1 cellular context compared by ENCODE assay signal in genomic region chr19:39502640-39503417, GRCh38.
TF ChIP-seq lines count a peak whose summit lies in the region.

No MANE protein-coding gene starts in this region.

TF ChIP-seq in HepG2, 621 proteins besides CTCF, POLR2A, EP300 and RAD21 (continues in another document):
- TF ChIP-seq ZNF383 (CRISPR knock-in tag; IDR thresholded peaks at IDR 0.05; ENCODE audit: borderline replicate concordance): no peak
- TF ChIP-seq NCOA1 (CRISPR knock-in tag; IDR thresholded peaks at IDR 0.05): peak; percentile 65; the same call in 1 of the 2 replicates
- peak; percentile 99 for TF ChIP-seq HES4 (CRISPR knock-in tag; IDR thresholded peaks at IDR 0.05; ENCODE audit: borderline replicate concordance)
- TF ChIP-seq, protein P1, sequence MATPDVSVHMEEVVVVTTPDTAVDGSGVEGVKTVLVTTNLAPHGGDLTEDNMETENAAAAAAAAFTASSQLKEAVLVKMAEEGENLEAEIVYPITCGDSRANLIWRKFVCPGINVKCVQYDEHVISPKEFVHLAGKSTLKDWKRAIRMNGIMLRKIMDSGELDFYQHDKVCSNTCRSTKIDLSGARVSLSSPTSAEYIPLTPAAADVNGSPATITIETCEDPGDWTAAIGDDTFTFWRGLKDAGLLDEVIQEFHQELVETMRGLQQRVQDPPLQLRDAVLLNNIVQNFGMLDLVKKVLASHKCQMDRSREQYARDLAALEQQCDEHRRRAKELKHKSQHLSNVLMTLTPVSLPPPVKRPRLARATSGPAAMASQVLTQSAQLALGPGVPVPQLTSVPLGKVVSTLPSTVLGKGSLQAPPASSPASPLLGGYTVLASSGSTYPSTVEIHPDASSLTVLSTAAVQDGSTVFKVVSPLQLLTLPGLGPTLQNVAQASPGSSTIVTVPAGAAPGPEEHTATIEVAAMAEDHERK (CRISPR knock-in tag; IDR thresholded peaks at IDR 0.05; ENCODE audit: low read depth): no peak
- 0 out of 2 replicates have a peak, but pooled peaks have one; percentile 50 for TF ChIP-seq HOXA5 (CRISPR knock-in tag; IDR thresholded peaks at IDR 0.05)
- no peak for TF ChIP-seq ZNF282 (IDR thresholded peaks at IDR 0.05; ENCODE audit: partially characterized antibody)
- peak; percentile 99 for TF ChIP-seq TMF1 (CRISPR knock-in tag; IDR thresholded peaks at IDR 0.05; ENCODE audit: low read depth)
- TF ChIP-seq ZNF180 (CRISPR knock-in tag; IDR thresholded peaks at IDR 0.05; ENCODE audit: borderline replicate concordance, low read depth): no peak
- peak; percentile 93; the same call in 1 of the 2 replicates for TF ChIP-seq ZNF337 (CRISPR knock-in tag; IDR thresholded peaks at IDR 0.05; ENCODE audit: borderline replicate concordance, low read depth)
- TF ChIP-seq PCBP1 (IDR thresholded peaks at IDR 0.05; ENCODE audit: borderline replicate concordance, low read depth, low read length): no peak
- TF ChIP-seq STAT5B (CRISPR knock-in tag; IDR thresholded peaks at IDR 0.05): peak; percentile 92; the same call in 1 of the 2 replicates
- TF ChIP-seq JUND (CRISPR knock-in tag; IDR thresholded peaks at IDR 0.05): 0 out of 2 replicates have a peak, but pooled peaks have one; percentile 34
- no peak for TF ChIP-seq HCFC1 (IDR thresholded peaks at IDR 0.05; ENCODE audit: low read depth, low read length)
- TF ChIP-seq ZNF572 (CRISPR knock-in tag; IDR thresholded peaks at IDR 0.05): no peak
- TF ChIP-seq MTA3 (CRISPR knock-in tag; IDR thresholded peaks at IDR 0.05): no peak
- TF ChIP-seq, protein P2, sequence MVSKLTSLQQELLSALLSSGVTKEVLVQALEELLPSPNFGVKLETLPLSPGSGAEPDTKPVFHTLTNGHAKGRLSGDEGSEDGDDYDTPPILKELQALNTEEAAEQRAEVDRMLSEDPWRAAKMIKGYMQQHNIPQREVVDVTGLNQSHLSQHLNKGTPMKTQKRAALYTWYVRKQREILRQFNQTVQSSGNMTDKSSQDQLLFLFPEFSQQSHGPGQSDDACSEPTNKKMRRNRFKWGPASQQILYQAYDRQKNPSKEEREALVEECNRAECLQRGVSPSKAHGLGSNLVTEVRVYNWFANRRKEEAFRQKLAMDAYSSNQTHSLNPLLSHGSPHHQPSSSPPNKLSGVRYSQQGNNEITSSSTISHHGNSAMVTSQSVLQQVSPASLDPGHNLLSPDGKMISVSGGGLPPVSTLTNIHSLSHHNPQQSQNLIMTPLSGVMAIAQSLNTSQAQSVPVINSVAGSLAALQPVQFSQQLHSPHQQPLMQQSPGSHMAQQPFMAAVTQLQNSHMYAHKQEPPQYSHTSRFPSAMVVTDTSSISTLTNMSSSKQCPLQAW (CRISPR knock-in tag; IDR thresholded peaks at IDR 0.05): no peak
- TF ChIP-seq BCL6 (CRISPR knock-in tag; IDR thresholded peaks at IDR 0.05): peak; percentile 64; the same call in 1 of the 2 replicates
- TF ChIP-seq KLF13 (CRISPR knock-in tag; IDR thresholded peaks at IDR 0.05): no peak
- TF ChIP-seq ZNF563 (CRISPR knock-in tag; IDR thresholded peaks at IDR 0.05): peak; percentile 100
- peak; percentile 51 for TF ChIP-seq HNRNPLL (IDR thresholded peaks at IDR 0.05; ENCODE audit: low read depth, low read length, poor library complexity, severe bottlenecking)
- peak; percentile 100 for TF ChIP-seq ZNF451 (CRISPR knock-in tag; IDR thresholded peaks at IDR 0.05)
- TF ChIP-seq AGO2 (optimal IDR thresholded peaks at IDR 0.05; ENCODE audit: low read depth, low read length): no peak
- TF ChIP-seq DPF2 (CRISPR knock-in tag; IDR thresholded peaks at IDR 0.05; ENCODE audit: borderline replicate concordance, low read depth): no peak
- TF ChIP-seq ZNF891 (CRISPR knock-in tag; IDR thresholded peaks at IDR 0.05): peak; percentile 90
- TF ChIP-seq SP1 (IDR thresholded peaks at IDR 0.05): no peak
- peak; percentile 33; the same call in 1 of the 2 replicates for TF ChIP-seq SP1 (CRISPR knock-in tag; IDR thresholded peaks at IDR 0.05)
- TF ChIP-seq RXRA (CRISPR knock-in tag; IDR thresholded peaks at IDR 0.05): peak; percentile 48; the same call in 1 of the 2 replicates
- peak; percentile 96 for TF ChIP-seq ZNF251 (CRISPR knock-in tag; IDR thresholded peaks at IDR 0.05)
- peak; percentile 49; the same call in 1 of the 2 replicates for TF ChIP-seq FOXA3 (CRISPR knock-in tag; IDR thresholded peaks at IDR 0.05)
- no peak for TF ChIP-seq FOXK2 (IDR thresholded peaks at IDR 0.05)
- peak; percentile 91 for TF ChIP-seq ZNF280B (CRISPR knock-in tag; IDR thresholded peaks at IDR 0.05; ENCODE audit: borderline replicate concordance)
- no peak for TF ChIP-seq RBAK (CRISPR knock-in tag; IDR thresholded peaks at IDR 0.05)
- TF ChIP-seq ATF6 (CRISPR knock-in tag; conservative IDR thresholded peaks at IDR 0.05): 0 out of 2 replicates have a peak, but pooled peaks have one; percentile 52
- TF ChIP-seq ZNF883 (CRISPR knock-in tag; IDR thresholded peaks at IDR 0.05; ENCODE audit: not compliant biosample characterization): peak; percentile 100
- TF ChIP-seq, protein P3, sequence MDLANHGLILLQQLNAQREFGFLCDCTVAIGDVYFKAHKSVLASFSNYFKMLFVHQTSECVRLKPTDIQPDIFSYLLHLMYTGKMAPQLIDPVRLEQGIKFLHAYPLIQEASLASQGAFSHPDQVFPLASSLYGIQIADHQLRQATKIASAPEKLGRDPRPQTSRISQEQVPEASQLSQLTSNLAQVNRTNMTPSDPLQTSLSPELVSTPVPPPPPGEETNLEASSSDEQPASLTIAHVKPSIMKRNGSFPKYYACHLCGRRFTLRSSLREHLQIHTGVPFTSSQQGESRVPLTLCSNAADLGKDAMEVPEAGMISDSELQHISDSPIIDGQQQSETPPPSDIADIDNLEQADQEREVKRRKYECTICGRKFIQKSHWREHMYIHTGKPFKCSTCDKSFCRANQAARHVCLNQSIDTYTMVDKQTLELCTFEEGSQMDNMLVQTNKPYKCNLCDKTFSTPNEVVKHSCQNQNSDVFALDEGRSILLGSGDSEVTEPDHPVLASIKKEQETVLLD (CRISPR knock-in tag; IDR thresholded peaks at IDR 0.05; ENCODE audit: low read depth): peak; percentile 93
- peak; percentile 83; the same call in 1 of the 2 replicates for TF ChIP-seq ZNF510 (CRISPR knock-in tag; IDR thresholded peaks at IDR 0.05; ENCODE audit: low read depth)
- TF ChIP-seq TRIM24 (CRISPR knock-in tag; IDR thresholded peaks at IDR 0.05): no peak
- 0 out of 2 replicates have a peak, but pooled peaks have one; percentile 53 for TF ChIP-seq AFF4 (CRISPR knock-in tag; IDR thresholded peaks at IDR 0.05)
- TF ChIP-seq TOE1 (CRISPR knock-in tag; IDR thresholded peaks at IDR 0.05): peak; percentile 94; the same call in 1 of the 2 replicates
- TF ChIP-seq, protein P4, sequence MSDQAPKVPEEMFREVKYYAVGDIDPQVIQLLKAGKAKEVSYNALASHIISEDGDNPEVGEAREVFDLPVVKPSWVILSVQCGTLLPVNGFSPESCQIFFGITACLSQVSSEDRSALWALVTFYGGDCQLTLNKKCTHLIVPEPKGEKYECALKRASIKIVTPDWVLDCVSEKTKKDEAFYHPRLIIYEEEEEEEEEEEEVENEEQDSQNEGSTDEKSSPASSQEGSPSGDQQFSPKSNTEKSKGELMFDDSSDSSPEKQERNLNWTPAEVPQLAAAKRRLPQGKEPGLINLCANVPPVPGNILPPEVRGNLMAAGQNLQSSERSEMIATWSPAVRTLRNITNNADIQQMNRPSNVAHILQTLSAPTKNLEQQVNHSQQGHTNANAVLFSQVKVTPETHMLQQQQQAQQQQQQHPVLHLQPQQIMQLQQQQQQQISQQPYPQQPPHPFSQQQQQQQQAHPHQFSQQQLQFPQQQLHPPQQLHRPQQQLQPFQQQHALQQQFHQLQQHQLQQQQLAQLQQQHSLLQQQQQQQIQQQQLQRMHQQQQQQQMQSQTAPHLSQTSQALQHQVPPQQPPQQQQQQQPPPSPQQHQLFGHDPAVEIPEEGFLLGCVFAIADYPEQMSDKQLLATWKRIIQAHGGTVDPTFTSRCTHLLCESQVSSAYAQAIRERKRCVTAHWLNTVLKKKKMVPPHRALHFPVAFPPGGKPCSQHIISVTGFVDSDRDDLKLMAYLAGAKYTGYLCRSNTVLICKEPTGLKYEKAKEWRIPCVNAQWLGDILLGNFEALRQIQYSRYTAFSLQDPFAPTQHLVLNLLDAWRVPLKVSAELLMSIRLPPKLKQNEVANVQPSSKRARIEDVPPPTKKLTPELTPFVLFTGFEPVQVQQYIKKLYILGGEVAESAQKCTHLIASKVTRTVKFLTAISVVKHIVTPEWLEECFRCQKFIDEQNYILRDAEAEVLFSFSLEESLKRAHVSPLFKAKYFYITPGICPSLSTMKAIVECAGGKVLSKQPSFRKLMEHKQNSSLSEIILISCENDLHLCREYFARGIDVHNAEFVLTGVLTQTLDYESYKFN (CRISPR knock-in tag; conservative IDR thresholded peaks at IDR 0.05): no peak
- peak; percentile 97 for TF ChIP-seq ERF (CRISPR knock-in tag; IDR thresholded peaks at IDR 0.05)
- TF ChIP-seq SNAPC2 (CRISPR knock-in tag; IDR thresholded peaks at IDR 0.05): peak; percentile 97; the same call in 1 of the 2 replicates
- TF ChIP-seq SNRNP70 (IDR thresholded peaks at IDR 0.05; ENCODE audit: low read depth, low read length): no peak
- TF ChIP-seq ZNF292 (CRISPR knock-in tag; IDR thresholded peaks at IDR 0.05; ENCODE audit: borderline replicate concordance, low read depth): no peak
- peak; percentile 78; the same call in 1 of the 2 replicates for TF ChIP-seq ZSCAN31 (CRISPR knock-in tag; IDR thresholded peaks at IDR 0.05; ENCODE audit: low read depth)
- TF ChIP-seq KDM5A (IDR thresholded peaks at IDR 0.05; ENCODE audit: borderline replicate concordance, low read length): no peak
- TF ChIP-seq, protein P5, sequence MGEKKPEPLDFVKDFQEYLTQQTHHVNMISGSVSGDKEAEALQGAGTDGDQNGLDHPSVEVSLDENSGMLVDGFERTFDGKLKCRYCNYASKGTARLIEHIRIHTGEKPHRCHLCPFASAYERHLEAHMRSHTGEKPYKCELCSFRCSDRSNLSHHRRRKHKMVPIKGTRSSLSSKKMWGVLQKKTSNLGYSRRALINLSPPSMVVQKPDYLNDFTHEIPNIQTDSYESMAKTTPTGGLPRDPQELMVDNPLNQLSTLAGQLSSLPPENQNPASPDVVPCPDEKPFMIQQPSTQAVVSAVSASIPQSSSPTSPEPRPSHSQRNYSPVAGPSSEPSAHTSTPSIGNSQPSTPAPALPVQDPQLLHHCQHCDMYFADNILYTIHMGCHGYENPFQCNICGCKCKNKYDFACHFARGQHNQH (CRISPR knock-in tag; IDR thresholded peaks at IDR 0.05): peak; percentile 77; the same call in 1 of the 2 replicates
- peak; percentile 96 for TF ChIP-seq ARID2 (CRISPR knock-in tag; IDR thresholded peaks at IDR 0.05; ENCODE audit: borderline replicate concordance)
- TF ChIP-seq ZEB1 (IDR thresholded peaks at IDR 0.05; ENCODE audit: insufficient replicate concordance, low read depth): no peak
- TF ChIP-seq TGIF2 (CRISPR knock-in tag; IDR thresholded peaks at IDR 0.05): 0 out of 2 replicates have a peak, but pooled peaks have one; percentile 55
- no peak for TF ChIP-seq ZFP62 (CRISPR knock-in tag; IDR thresholded peaks at IDR 0.05)
- no peak for TF ChIP-seq NONO (IDR thresholded peaks at IDR 0.05)
- peak; percentile 73; the same call in 1 of the 2 replicates for TF ChIP-seq NONO (CRISPR knock-in tag; conservative IDR thresholded peaks at IDR 0.05)
- peak; percentile 93 for TF ChIP-seq MXD4 (CRISPR knock-in tag; IDR thresholded peaks at IDR 0.05)
